Comparison of ENCODE assay signal across 8 cellular contexts in the genomic region with DNA sequence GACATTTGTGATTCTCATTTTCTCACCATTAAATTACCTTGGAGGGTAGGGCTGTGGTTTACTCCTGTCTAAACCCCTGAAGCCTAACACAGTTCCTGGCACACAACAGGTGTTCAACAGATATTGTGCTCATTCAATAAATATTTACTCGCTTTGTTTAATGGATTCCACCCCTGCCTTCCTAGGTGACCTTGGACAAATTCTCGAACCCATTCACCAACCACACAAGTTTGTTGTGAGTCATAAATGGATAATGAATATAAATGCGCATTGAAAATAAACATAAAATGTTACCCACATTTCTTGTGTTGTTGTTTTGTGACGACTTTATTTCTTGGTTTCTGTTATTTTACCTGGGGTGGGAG. TPM values are rescaled to one million over a fixed set of nuclear protein-coding genes. Genes with fewer than 3 reads are reported as not detected.
DNase-seq lines count a peak whose midpoint lies in the region; ATAC-seq and TF ChIP-seq lines count a peak whose summit lies in the region.

No MANE protein-coding gene starts in this region.

- H3K27me3 ChIP-seq in BE2C (no peaks in the 10 kb centered on the region), HAP-1 (ENCODE audit: low read depth) (no peaks in the 10 kb centered on the region)

- DNase-seq in BE2C (no peak), HAP-1 (ENCODE audit: low spot score in 2 of 2) (no peak), T-helper 17 cell (no peak), mesothelial cell of epicardium (ENCODE audit: low spot score in 2 of 2, unreplicated experiment in 2 of 2) (no peak), hepatic stellate cell (ENCODE audit: low spot score) (no peak), NCI-H1105 treated with DMSO at 0.1 percent for 48 hours (lab: John Stamatoyannopoulos, UW) (no peak), SHP77 treated with DMSO at 0.1 percent for 48 hours (lab: John Stamatoyannopoulos, UW) (no peak)

- H3K27me3 Mint-ChIP-seq in T-helper 17 cell (no peaks in the 10 kb centered on the region), mesothelial cell of epicardium (ENCODE audit: low read depth) (no peaks in the 10 kb centered on the region)

- H3K4me3 ChIP-seq in BE2C (ENCODE audit: low read depth, low read length) (peak overlapping the region; percentile 100), HAP-1 (peak overlapping the region; percentile 91)

- H3K4me1 ChIP-seq in BE2C (no peaks in the 10 kb centered on the region), HAP-1 (no peaks in the 10 kb centered on the region; the same call in 1 of the 2 replicates)

- TF ChIP-seq CTCF in BE2C (IDR thresholded peaks at IDR 0.05; ENCODE audit: low read depth, low read length) (no peak), mesothelial cell of epicardium (IDR thresholded peaks at IDR 0.05; ENCODE audit: unreplicated experiment) (no peak)

- peaks cover 7% of the 10 kb centered on the region for H3K36me3 Mint-ChIP-seq in T-helper 17 cell (ENCODE audit: low read depth)
- peaks cover 13% of the 10 kb centered on the region for H3K36me3 Mint-ChIP-seq in mesothelial cell of epicardium

- H3K27ac Mint-ChIP-seq in T-helper 17 cell (peak overlapping the region; percentile 99), mesothelial cell of epicardium (peak overlapping the region; percentile 93)

- ATAC-seq in T-helper 17 cell (no peak), HG02588 (IDR thresholded peaks at IDR 0.05; ENCODE audit: unreplicated experiment) (no peak)

- peaks cover 22% of the 10 kb centered on the region for H3K36me3 ChIP-seq in BE2C
- H3K36me3 ChIP-seq in HAP-1 (replicated peaks) = peaks cover 42% of the 10 kb centered on the region

- no peaks in the 10 kb centered on the region for H3K9me3 Mint-ChIP-seq in mesothelial cell of epicardium

- in situ Hi-C loops in HAP-1 (cut with MboI; ENCODE audit: low sequenced_read_pairs) = no loop called here

- H3K9me3 ChIP-seq in BE2C (no peaks in the 10 kb centered on the region), HAP-1 (no peaks in the 10 kb centered on the region), T-helper 17 cell (ENCODE audit: control insufficient read depth, low read length, poor library complexity, severe bottlenecking) (no peaks in the 10 kb centered on the region)

- H3K4me3 Mint-ChIP-seq in T-helper 17 cell = peak overlapping the region; percentile 99
- peak overlapping the region; percentile 95 for H3K4me3 Mint-ChIP-seq in mesothelial cell of epicardium

- H3K4me1 Mint-ChIP-seq in T-helper 17 cell (peaks cover 52% of the 10 kb centered on the region), mesothelial cell of epicardium (peaks cover 11% of the 10 kb centered on the region)

RNA-seq across cellular contexts. Expression of a gene that starts 0.4 kb away (rescaled TPM):
- polyA plus RNA-seq in BE2C (2012; ENCODE audit: insufficient read depth, insufficient read length, low read depth) = 50.5 TPM
- total RNA-seq in T-helper 17 cell (10 to 100 TPM; 12.5 to 17.9 TPM), mesothelial cell of epicardium (23.4 to 31.6 TPM (median 26.2 TPM) in 3 replicates)

RNA-seq across cellular contexts. Expression of a gene that starts 9.8 kb away (rescaled TPM):
- 7.0 TPM for polyA plus RNA-seq in BE2C (2012; ENCODE audit: insufficient read depth, insufficient read length, low read depth)
- total RNA-seq in T-helper 17 cell (1 to 10 TPM; 4.0 to 6.6 TPM), mesothelial cell of epicardium (8.7 to 10.5 TPM (median 10.5 TPM) in 3 replicates)

RNA-seq across cellular contexts. Expression of a gene that starts 10.3 kb away (rescaled TPM):
- polyA plus RNA-seq in BE2C (2012; ENCODE audit: insufficient read depth, insufficient read length, low read depth) = 141 TPM
- 10 to 100 TPM; 15.0 to 20.9 TPM for total RNA-seq in T-helper 17 cell
- 31.3 to 32.3 TPM (median 32.1 TPM) in 3 replicates for total RNA-seq in mesothelial cell of epicardium

RNA-seq across cellular contexts. Expression of a gene that starts 15.3 kb away (rescaled TPM):
- 47.2 TPM for polyA plus RNA-seq in BE2C (2012; ENCODE audit: insufficient read depth, insufficient read length, low read depth)
- total RNA-seq in T-helper 17 cell (1 to 10 TPM; 1.4 to 1.7 TPM), mesothelial cell of epicardium (3.3 to 4.7 TPM (median 4.0 TPM) in 3 replicates)

RNA-seq across cellular contexts. Expression of a gene that starts 27.3 kb away (rescaled TPM):
- 36.9 TPM for polyA plus RNA-seq in BE2C (2012; ENCODE audit: insufficient read depth, insufficient read length, low read depth)
- total RNA-seq in T-helper 17 cell = 10 to 100 TPM; 45.3 to 62.4 TPM
- 11.0 to 13.2 TPM (median 12.7 TPM) in 3 replicates for total RNA-seq in mesothelial cell of epicardium
